Comparison of ENCODE assay signal across 27 cellular contexts in genomic region chr11:21986361-21986760, GRCh38.
A peak's percentile ranks its signal among the peaks of the same experiment; 100 is the strongest.
DNase-seq lines count a peak whose midpoint lies in the region.
"Had no signal": no experiment of that assay in that cellular context is flagged by ENCODE, and none has a peak within 500 bp of the region (broad histone marks: within the 10 kb centered on the region; RNA-seq: fewer than 3 reads in every experiment).

No MANE protein-coding gene starts in this region.

- no peak overlapping the region for H3K14ac ChIP-seq in trophoblast cell (ENCODE audit: low read length)

- no peaks in the 10 kb centered on the region for H3K4me1 ChIP-seq in trophoblast cell (ENCODE audit: control insufficient read depth in 1 of 2, insufficient read depth in 2 of 2, low read length in 2 of 2)
- H3K4me1 ChIP-seq: A549; BE2C; BLaER1; BLaER1 treated with 17β-estradiol and CSF1 and Interleukin-3, amounts not matched to agents 10 nM and 100 nM; Caco-2 had no signal

- H3K18ac ChIP-seq in trophoblast cell (ENCODE audit: low read length), result no peak overlapping the region

- no peak overlapping the region for H3K9ac ChIP-seq in trophoblast cell (ENCODE audit: low read length)
- H3K9ac ChIP-seq: BLaER1; BLaER1 treated with 17β-estradiol and CSF1 and Interleukin-3, amounts not matched to agents 10 nM and 100 nM had no signal

- no peaks in the 10 kb centered on the region for H3K27me3 ChIP-seq in trophoblast cell (ENCODE audit: insufficient read depth, low read length)
- H3K27me3 ChIP-seq: BE2C; BLaER1; BLaER1 treated with 17β-estradiol and CSF1 and Interleukin-3, amounts not matched to agents 10 nM and 100 nM had no signal

- H3K4me3 ChIP-seq in trophoblast cell (ENCODE audit: low read depth, low read length), result no peak overlapping the region
- H3K4me3 ChIP-seq: A549; BLaER1; BLaER1 treated with 17β-estradiol and CSF1 and Interleukin-3, amounts not matched to agents 10 nM and 100 nM had no signal

- no peak overlapping the region for H3K4me2 ChIP-seq in trophoblast cell (ENCODE audit: low read length)
- H3K4me2 ChIP-seq: A549; BLaER1; BLaER1 treated with 17β-estradiol and CSF1 and Interleukin-3, amounts not matched to agents 10 nM and 100 nM had no signal

- no peak overlapping the region for H3K27ac ChIP-seq in trophoblast cell (ENCODE audit: low read depth, low read length)
- H3K27ac ChIP-seq: 22Rv1; A549; BLaER1; BLaER1 treated with 17β-estradiol and CSF1 and Interleukin-3, amounts not matched to agents 10 nM and 100 nM; C4-2B had no signal

- no peak overlapping the region for H4K8ac ChIP-seq in trophoblast cell (ENCODE audit: low read depth, low read length)

- H3K79me2 ChIP-seq in trophoblast cell (ENCODE audit: control insufficient read depth, insufficient read depth, low read length, poor library complexity), result no peaks in the 10 kb centered on the region

- no peak overlapping the region for H4K91ac ChIP-seq in trophoblast cell (ENCODE audit: low read depth, low read length)

- no peak overlapping the region for H2AK5ac ChIP-seq in trophoblast cell (ENCODE audit: low read length)

- no CpG with 5 or more reads among the region's 2 CpGs for WGBS in trophoblast cell (ENCODE audit: extremely low coverage, insufficient coverage, insufficient read length)

- no peak overlapping the region for H3K23ac ChIP-seq in trophoblast cell (ENCODE audit: low read length)

- no peak overlapping the region for H4K12ac ChIP-seq in trophoblast cell (ENCODE audit: low read depth, low read length)

- no peaks in the 10 kb centered on the region for H3K36me3 ChIP-seq in trophoblast cell (ENCODE audit: control insufficient read depth in 1 of 2, insufficient read depth in 2 of 2, low read length in 2 of 2)
- H3K36me3 ChIP-seq: BE2C, BLaER1 had no signal

- no peak overlapping the region for H3K4ac ChIP-seq in trophoblast cell (ENCODE audit: low read depth, low read length)

- H2BK5ac ChIP-seq in trophoblast cell (ENCODE audit: low read depth, low read length, poor library complexity), result no peak overlapping the region

- H2BK12ac ChIP-seq in trophoblast cell (ENCODE audit: low read length), result no peak overlapping the region

- DNase-seq in trophoblast cell (peak; percentile 46 to 91), NCI-H1417 (lab: John Stamatoyannopoulos, UW) (no peak)
- DNase-seq: 8988T; ACHN; AML-193; BE2C; C1 segment of cervical spinal cord; Caco-2; Calu3; CD4-positive, alpha-beta memory T cell; CD4-positive, alpha-beta T cell; CD4-positive, CD25-positive, alpha-beta regulatory T cell; CD8-positive, alpha-beta memory T cell; CD8-positive, alpha-beta T cell; COR-L47; DMS 273 treated with DMSO at 0.1 percent for 48 hours; DMS153; DMS53; DMS79; DMS79 treated with DMSO at 0.1 percent for 48 hours; DND-41; EL had no signal

- H2AFZ ChIP-seq in trophoblast cell (ENCODE audit: insufficient read depth, low read length, poor library complexity), result no peak overlapping the region

- no peak overlapping the region for H2BK120ac ChIP-seq in trophoblast cell (ENCODE audit: insufficient read depth, low read length, poor library complexity)

- no peaks in the 10 kb centered on the region for H3K79me1 ChIP-seq in trophoblast cell (ENCODE audit: low read length)

- no peaks in the 10 kb centered on the region for H3K9me3 ChIP-seq in trophoblast cell (ENCODE audit: insufficient read depth, low read depth, low read length)
- H3K9me3 ChIP-seq: A549; BE2C; BLaER1; BLaER1 treated with 17β-estradiol and CSF1 and Interleukin-3, amounts not matched to agents 10 nM and 100 nM; Caco-2 had no signal

Comparison
In these comparisons a context has a peak if more than half of its experiments do, and no peak if none do; other contexts are left out.
1. DNase-seq: peak in trophoblast cell (2 of 2); none in NCI-H1417 (0 of 3).